8 cellular contexts compared by ENCODE assay signal in the genomic region with DNA sequence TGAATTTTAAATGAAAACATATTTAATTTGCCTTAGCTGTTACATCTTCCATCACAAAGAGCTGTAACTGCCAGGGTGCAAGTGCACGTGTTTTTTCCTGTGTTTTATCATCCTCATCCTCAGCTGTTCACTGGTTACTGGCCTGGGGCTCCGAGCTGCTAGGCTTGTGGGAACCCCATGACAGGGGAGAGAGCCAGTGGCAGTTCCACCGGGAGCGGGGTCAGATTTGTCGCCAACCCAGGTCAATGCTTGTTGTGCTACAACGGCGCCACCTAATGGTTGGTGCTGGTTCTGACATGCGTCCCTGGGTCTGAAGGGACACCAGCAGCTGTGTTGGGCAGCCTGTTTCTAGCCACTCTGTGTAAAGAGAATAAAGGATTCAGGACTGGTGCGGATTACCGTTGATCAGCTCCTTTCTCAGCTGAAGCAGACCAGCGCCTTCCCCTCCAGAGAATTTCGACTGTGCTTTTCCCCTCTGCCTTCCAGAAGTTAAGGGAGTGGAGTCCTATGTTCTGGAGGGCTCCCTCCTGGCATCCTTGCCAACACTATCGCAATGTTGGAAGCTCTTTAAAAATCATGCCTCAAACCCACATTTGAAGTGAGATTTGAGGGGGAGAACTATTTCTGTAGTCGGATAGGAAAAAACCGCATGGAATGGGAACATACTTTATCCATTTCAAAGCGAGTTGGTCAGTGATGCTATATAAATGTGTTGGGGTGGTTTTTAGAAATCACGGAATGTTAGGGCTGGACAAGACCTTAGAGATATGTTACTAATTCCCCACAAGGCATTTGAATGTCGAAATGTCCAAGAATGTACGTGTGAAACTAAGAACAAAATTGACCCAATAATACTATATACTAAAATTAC. TPM values are rescaled to one million over a fixed set of nuclear protein-coding genes. Genes with fewer than 3 reads are reported as not detected.
A peak's percentile ranks its signal among the peaks of the same experiment; 100 is the strongest.
DNase-seq lines count a peak whose midpoint lies in the region; ATAC-seq and TF ChIP-seq lines count a peak whose summit lies in the region.

No MANE protein-coding gene starts in this region.

- peak overlapping the region; percentile 45 for H3K4me3 Mint-ChIP-seq in activated T-cell treated with anti-CD3 and anti-CD28 coated beads, Interleukin-2, amount 50 U/mL, for 4 hours
- H3K4me3 Mint-ChIP-seq in stimulated activated naive CD8-positive, alpha-beta T cell treated with anti-CD3 and anti-CD28 coated beads, Interleukin-15, amount 100 ng/mL, for 72 hours: peak overlapping the region in 1 of 2 donors; percentile 75

- H3K9me3 Mint-ChIP-seq in activated T-cell treated with anti-CD3 and anti-CD28 coated beads, Interleukin-2, amount 50 U/mL, for 4 hours: no peaks in the 10 kb centered on the region
- no peaks in the 10 kb centered on the region for H3K9me3 Mint-ChIP-seq in stimulated activated naive CD8-positive, alpha-beta T cell treated with anti-CD3 and anti-CD28 coated beads, Interleukin-15, amount 100 ng/mL, for 72 hours

- peak overlapping the region in 1 of 2 donors; percentile 34 for H3K27ac Mint-ChIP-seq in stimulated activated naive CD8-positive, alpha-beta T cell treated with anti-CD3 and anti-CD28 coated beads, Interleukin-15, amount 100 ng/mL, for 72 hours

- ATAC-seq in GM21528 (IDR thresholded peaks at IDR 0.05; ENCODE audit: low FRiP score, unreplicated experiment) (peak; percentile 93), Panc1 (peak; percentile 98)
- peak; percentile 96 to 97 for ATAC-seq in activated T-cell treated with anti-CD3 and anti-CD28 coated beads, Interleukin-2, amount 50 U/mL, for 4 hours
- peak; percentile 93 for ATAC-seq in stimulated activated naive CD8-positive, alpha-beta T cell treated with anti-CD3 and anti-CD28 coated beads, Interleukin-15, amount 100 ng/mL, for 72 hours

- H3K9me3 ChIP-seq in Panc1 (ENCODE audit: control insufficient read depth, insufficient read depth, low read depth, low read length) (no peaks in the 10 kb centered on the region), neuronal stem cell (replicated peaks in 1 of 2; ENCODE audit: control insufficient read depth in 2 of 2, insufficient read depth in 1 of 2, low read depth in 1 of 2, low read length in 2 of 2) (no peaks in the 10 kb centered on the region)

- H2AK5ac ChIP-seq in neuronal stem cell (ENCODE audit: low read depth, low read length): no peak overlapping the region

- H2BK120ac ChIP-seq in neuronal stem cell (ENCODE audit: low read depth, low read length): no peak overlapping the region

- POLR2A ChIA-PET in Panc1 (lab: Charles Lee): no interaction called here

- H2AFZ ChIP-seq in KMS-11 (ENCODE audit: low read depth) (no peak overlapping the region; the same call in 1 of the 2 replicates), neuronal stem cell (ENCODE audit: low read length) (peak overlapping the region; percentile 55)

- no peaks in the 10 kb centered on the region for H3K27me3 Mint-ChIP-seq in activated T-cell treated with anti-CD3 and anti-CD28 coated beads, Interleukin-2, amount 50 U/mL, for 4 hours (ENCODE audit: low read depth)
- no peaks in the 10 kb centered on the region for H3K27me3 Mint-ChIP-seq in stimulated activated naive CD8-positive, alpha-beta T cell treated with anti-CD3 and anti-CD28 coated beads, Interleukin-15, amount 100 ng/mL, for 72 hours

- H2BK12ac ChIP-seq in neuronal stem cell (ENCODE audit: low read length): no peak overlapping the region

- no TSS peak for BruUV-seq in Panc1 (replicated peaks; lab: Mats Ljungman, UMichigan)

- H3K4me2 ChIP-seq in KMS-11: no peak overlapping the region
- H3K4me2 ChIP-seq in neuronal stem cell (ENCODE audit: insufficient read depth, low read length, poor library complexity, severe bottlenecking): no peak overlapping the region

- no peak overlapping the region for H2BK15ac ChIP-seq in neuronal stem cell (ENCODE audit: low read length)

- no peak overlapping the region for H4K91ac ChIP-seq in neuronal stem cell (ENCODE audit: low read depth, low read length, poor library complexity)

- no peak overlapping the region for H3K27ac ChIP-seq in KMS-11
- no peak overlapping the region for H3K27ac ChIP-seq in Panc1 (ENCODE audit: low read length)
- no peak overlapping the region for H3K27ac ChIP-seq in neuronal stem cell (replicated peaks; ENCODE audit: low read length)

- TF ChIP-seq CTCF in KMS-11 (conservative IDR thresholded peaks at IDR 0.05; ENCODE audit: low read depth, low read length) (peak; percentile 94), Panc1 (IDR thresholded peaks at IDR 0.05) (peak; percentile 91), fibroblast of pulmonary artery (IDR thresholded peaks at IDR 0.05; ENCODE audit: low read length, missing control alignments) (peak; percentile 88)

- no peak overlapping the region for H3K4ac ChIP-seq in neuronal stem cell (ENCODE audit: low read length)

- in situ Hi-C loops in Panc1 (cut with HindIII; ENCODE audit: low pct_unique_long_range_greater_than_20kb, low sequenced_read_pairs): no loop called here

- CTCF ChIA-PET in Panc1 (lab: Charles Lee): interaction anchor here (0.5 to 1.5 kb wide), 13 partner anchors 237 to 1168 kb away, joined by 3 to 8 read pairs (median 3); no protein-coding TSS in a partner anchor

- H3K4me1 ChIP-seq in KMS-11 (ENCODE audit: low read depth, poor library complexity, severe bottlenecking) (peaks cover 7% of the 10 kb centered on the region), Panc1 (ENCODE audit: control insufficient read depth, insufficient read depth, low read length) (peaks cover 4% of the 10 kb centered on the region), neuronal stem cell (ENCODE audit: control insufficient read depth in 2 of 2, insufficient read depth in 1 of 2, low read depth in 1 of 2, low read length in 2 of 2) (peaks cover 2 to 5% of the 10 kb centered on the region in 2 donors)

- H3K4me3 ChIP-seq in KMS-11 (IDR thresholded peaks at IDR 0.05; ENCODE audit: insufficient read depth, low read depth, low read length) (no peak overlapping the region), Panc1 (ENCODE audit: low read depth in 2 of 2, low read length in 2 of 2) (no peak overlapping the region), fibroblast of pulmonary artery (replicated peaks; ENCODE audit: low read depth, low read length) (no peak overlapping the region), neuronal stem cell (ENCODE audit: low read length in 2 of 2) (no peak overlapping the region)

- no peak overlapping the region for H3K18ac ChIP-seq in neuronal stem cell (ENCODE audit: low read length)

- H3K4me1 Mint-ChIP-seq in activated T-cell treated with anti-CD3 and anti-CD28 coated beads, Interleukin-2, amount 50 U/mL, for 4 hours (ENCODE audit: low read depth): peaks cover 7% of the 10 kb centered on the region
- peaks cover 16% of the 10 kb centered on the region for H3K4me1 Mint-ChIP-seq in stimulated activated naive CD8-positive, alpha-beta T cell treated with anti-CD3 and anti-CD28 coated beads, Interleukin-15, amount 100 ng/mL, for 72 hours

- no peak overlapping the region for H4K8ac ChIP-seq in neuronal stem cell (ENCODE audit: low read depth, low read length)

- H3K79me1 ChIP-seq in neuronal stem cell (ENCODE audit: low read depth, low read length): no peaks in the 10 kb centered on the region

- no peak overlapping the region for H3K9ac ChIP-seq in KMS-11
- H3K9ac ChIP-seq in neuronal stem cell (ENCODE audit: low read depth, low read length, poor library complexity): no peak overlapping the region

- H3K36me3 Mint-ChIP-seq in activated T-cell treated with anti-CD3 and anti-CD28 coated beads, Interleukin-2, amount 50 U/mL, for 4 hours (ENCODE audit: insufficient read depth): no peaks in the 10 kb centered on the region

- no CpG with 5 or more reads among the region's 19 CpGs for whole genome bisulfite sequencing in neuronal stem cell (ENCODE audit: extremely low coverage in 2 of 2, insufficient read length in 2 of 2, insufficient replicate concordance in 1 of 2), 2 donors

- no peak overlapping the region for H3K14ac ChIP-seq in neuronal stem cell (ENCODE audit: low read length)

- intact Hi-C loops in Panc1 (cut with micrococcal nuclease; ENCODE audit: unreplicated experiment): loop anchor here (1.0 kb wide), 2 partner anchors 350 to 403 kb away; no protein-coding TSS in a partner anchor

- no peaks in the 10 kb centered on the region for H4K20me1 ChIP-seq in KMS-11 (ENCODE audit: insufficient read depth)

- no peaks in the 10 kb centered on the region for H3K27me3 ChIP-seq in KMS-11 (ENCODE audit: insufficient read depth, low read depth)
- no peaks in the 10 kb centered on the region for H3K27me3 ChIP-seq in Panc1 (ENCODE audit: control insufficient read depth, insufficient read depth, low read length)
- H3K27me3 ChIP-seq in neuronal stem cell (ENCODE audit: control insufficient read depth in 3 of 3, insufficient read depth in 3 of 3, low read depth in 1 of 3, low read length in 3 of 3): no peaks in the 10 kb centered on the region

- DNase-seq in DMS153 (lab: John Stamatoyannopoulos, UW) (peak; percentile 72), Panc1 (ENCODE audit: low read depth, low spot score) (peak; percentile 72), fibroblast of pulmonary artery (ENCODE audit: low read depth) (peak; percentile 84), neuronal stem cell (ENCODE audit: low spot score) (peak; percentile 93)
- DNase-seq in activated T-cell treated with anti-CD3 and anti-CD28 coated beads, Interleukin-2, amount 50 U/mL, for 4 hours: peak; percentile 92
- peak; percentile 86 to 89 for DNase-seq in stimulated activated naive CD8-positive, alpha-beta T cell treated with anti-CD3 and anti-CD28 coated beads, Interleukin-15, amount 100 ng/mL, for 72 hours

- H3K36me3 ChIP-seq in KMS-11 (ENCODE audit: insufficient read depth) (no peaks in the 10 kb centered on the region), Panc1 (ENCODE audit: control insufficient read depth, insufficient read depth, low read length) (no peaks in the 10 kb centered on the region), neuronal stem cell (replicated peaks in 1 of 2; ENCODE audit: control insufficient read depth in 2 of 2, insufficient read depth in 2 of 2, low read length in 2 of 2) (no peaks in the 10 kb centered on the region)

- H2BK5ac ChIP-seq in neuronal stem cell (ENCODE audit: low read length): no peak overlapping the region

- no peaks in the 10 kb centered on the region for H3K79me2 ChIP-seq in KMS-11 (ENCODE audit: insufficient read depth, low read depth)

- H3K23ac ChIP-seq in neuronal stem cell (ENCODE audit: low read depth, low read length, poor library complexity): peak overlapping the region; percentile 40

RNA-seq across cellular contexts. Expression of gene SUMO4, which starts 32.1 kb away (rescaled TPM):
- total RNA-seq in Panc1 (2021; ENCODE audit: unreplicated experiment): 1.1 TPM
- not detected for polyA plus RNA-seq in Panc1 (2012; ENCODE audit: insufficient read length)
- 1 to 10 TPM; 2.6 to 3.0 (median 2.7) TPM for total RNA-seq in activated T-cell treated with anti-CD3 and anti-CD28 coated beads, Interleukin-2, amount 50 U/mL, for 4 hours
- 0.11 TPM for polyA plus RNA-seq in neuronal stem cell (2013, experiment 1 of 2)
- polyA plus RNA-seq in neuronal stem cell (2013, experiment 2 of 2): 0.19 TPM

RNA-seq across cellular contexts. Expression of gene ZC3H12D, which starts 52.7 kb away (rescaled TPM):
- total RNA-seq in Panc1 (2021; ENCODE audit: unreplicated experiment): 0.26 TPM
- polyA plus RNA-seq in Panc1 (2012; ENCODE audit: insufficient read length): not detected
- total RNA-seq in activated T-cell treated with anti-CD3 and anti-CD28 coated beads, Interleukin-2, amount 50 U/mL, for 4 hours: 10 to 100 TPM; 22.2 to 51.5 (median 42.5) TPM
- 0.10 TPM for polyA plus RNA-seq in neuronal stem cell (2013, experiment 1 of 2)
- polyA plus RNA-seq in neuronal stem cell (2013, experiment 2 of 2): 0.08 TPM

Comparison
In these comparisons a context has a peak if more than half of its experiments do, and no peak if none do; other contexts are left out.
1. RNA of gene ZC3H12D, which starts 52.7 kb away (total RNA-seq): 22.2 to 51.5 TPM in activated T-cell treated with anti-CD3 and anti-CD28 coated beads, Interleukin-2, amount 50 U/mL, for 4 hours; 0.26 TPM in Panc1 (single experiment); every median in the first group is over 10 times any median in the second.
2. Peak in every context shown above with its lines, with median percentiles within 50 percentile points of each other: DNase-seq, ATAC-seq and CTCF ChIP-seq.